Comparison of ENCODE assay signal across 8 cellular contexts in genomic region chr4:87422104-87423052, GRCh38. TPM values are rescaled to one million over a fixed set of nuclear protein-coding genes. Genes with fewer than 3 reads are reported as not detected.
DNase-seq lines count a peak whose midpoint lies in the region; ATAC-seq, FAIRE-seq and TF ChIP-seq lines count a peak whose summit lies in the region.

A gene with protein sequence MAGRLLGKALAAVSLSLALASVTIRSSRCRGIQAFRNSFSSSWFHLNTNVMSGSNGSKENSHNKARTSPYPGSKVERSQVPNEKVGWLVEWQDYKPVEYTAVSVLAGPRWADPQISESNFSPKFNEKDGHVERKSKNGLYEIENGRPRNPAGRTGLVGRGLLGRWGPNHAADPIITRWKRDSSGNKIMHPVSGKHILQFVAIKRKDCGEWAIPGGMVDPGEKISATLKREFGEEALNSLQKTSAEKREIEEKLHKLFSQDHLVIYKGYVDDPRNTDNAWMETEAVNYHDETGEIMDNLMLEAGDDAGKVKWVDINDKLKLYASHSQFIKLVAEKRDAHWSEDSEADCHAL (plus strand): TSS chr4:87422573. CDS start chr4:87422906, 333 bp downstream.

- no peaks in the 10 kb centered on the region for H3K9me1 ChIP-seq in endothelial cell of umbilical vein (replicated peaks; ENCODE audit: control insufficient read depth, extremely low read depth, insufficient read depth, low read length)

- peak; percentile 79 for ATAC-seq in GM21526 (IDR thresholded peaks at IDR 0.05; ENCODE audit: low FRiP score, unreplicated experiment)

- H3K4me2 ChIP-seq in OCI-LY7 (ENCODE audit: low read length) = peak within 1 kb of the TSS; percentile 96
- peak within 1 kb of the TSS; percentile 93 for H3K4me2 ChIP-seq in endothelial cell of umbilical vein (ENCODE audit: insufficient read depth, low read length)

- intact Hi-C loops in OCI-LY7 (cut with micrococcal nuclease; ENCODE audit: unreplicated experiment) = loop anchor here (1.0 kb wide), 1 partner anchor 32 kb away; no protein-coding TSS in a partner anchor
- intact Hi-C loops in endothelial cell of umbilical vein (cut with micrococcal nuclease) = loop anchor here (1.0 to 10.0 kb wide), 4 partner anchors 31 to 828 kb away; partner anchors contain the start of genes HSD17B11 and PTPN13

- TF ChIP-seq POLR2A in endothelial cell of umbilical vein (IDR thresholded peaks at IDR 0.05; ENCODE audit: low read depth, low read length) = peak; percentile 79

- no peaks in the 10 kb centered on the region for H3K9me2 ChIP-seq in OCI-LY7 (ENCODE audit: insufficient read depth, low read length)

- H3K4me1 ChIP-seq in OCI-LY7 (ENCODE audit: insufficient read depth, low read length, poor library complexity, severe bottlenecking) = peaks cover 31% of the 10 kb centered on the region
- peaks cover 11% of the 10 kb centered on the region for H3K4me1 ChIP-seq in endothelial cell of umbilical vein (ENCODE audit: control insufficient read depth, extremely low read depth, insufficient read depth, low read length)

- peak within 1 kb of the TSS; percentile 78 for H3K9ac ChIP-seq in endothelial cell of umbilical vein (replicated peaks; ENCODE audit: extremely low read depth, insufficient read depth, low read length)

- no peaks in the 10 kb centered on the region for H3K27me3 ChIP-seq in endothelial cell of umbilical vein (ENCODE audit: control insufficient read depth in 2 of 2, insufficient read depth in 2 of 2, low read length in 2 of 2)

- POLR2A ChIA-PET in OCI-LY7 (lab: Charles Lee) (interaction anchor here (0.5 to 2.3 kb wide), 12 partner anchors 10 to 1008 kb away, joined by 3 to 10 read pairs (median 4); partner anchors contain the start of genes HSD17B11 and SLC10A6), endothelial cell of umbilical vein (lab: Charles Lee) (interaction anchor here (0.6 to 1.5 kb wide), 4 partner anchors 25 to 51 kb away, joined by 3 to 11 read pairs (median 4); partner anchors contain the start of gene HSD17B11)

- peak within 1 kb of the TSS; percentile 92 for H2AFZ ChIP-seq in OCI-LY7 (ENCODE audit: low read length)
- peak within 1 kb of the TSS; percentile 74 for H2AFZ ChIP-seq in endothelial cell of umbilical vein (ENCODE audit: low read depth, low read length)

- H3K27ac ChIP-seq in OCI-LY7 (ENCODE audit: low read depth, low read length, poor library complexity, severe bottlenecking) (peak within 1 kb of the TSS; percentile 80), endothelial cell of umbilical vein (ENCODE audit: insufficient read depth, low read depth, low read length) (peak within 1 kb of the TSS; percentile 68)

- no peaks in the 10 kb centered on the region for H3K9me3 ChIP-seq in OCI-LY7 (ENCODE audit: low read length)
- H3K9me3 ChIP-seq in endothelial cell of umbilical vein (replicated peaks; ENCODE audit: control insufficient read depth, insufficient read depth, low read length) = no peaks in the 10 kb centered on the region

- DNase-seq in DMS 273 treated with DMSO at 0.1 percent for 48 hours (lab: John Stamatoyannopoulos, UW) (peak; percentile 86), HuH-7.5 (ENCODE audit: low spot score) (peak; percentile 63), OCI-LY7 (ENCODE audit: low spot score) (peak; percentile 88), activated T-cell treated with anti-CD3 and anti-CD28 coated beads for 1 hour (ENCODE audit: low read depth) (peak; percentile 70), endothelial cell of umbilical vein (ENCODE audit: low read depth, low spot score) (peak; percentile 97), middle frontal gyrus (ENCODE audit: extremely low spot score, low spot score) (peak; percentile 92)
- DNase-seq in stimulated activated CD8-positive, alpha-beta memory T cell treated with anti-CD3 and anti-CD28 coated beads, Interleukin-2, amount 100 ng/mL, for 48 hours (ENCODE audit: low read depth in 2 of 2) = peak; percentile 70 to 82

- CTCF ChIA-PET in OCI-LY7 (lab: Charles Lee; ENCODE audit: unreplicated experiment) = no interaction called here
- CTCF ChIA-PET in endothelial cell of umbilical vein (lab: Charles Lee) = interaction anchor here (1.1 to 2.3 kb wide), 4 partner anchors 31 to 46 kb away, joined by 3 to 11 read pairs (median 6); partner anchors contain the start of gene HSD17B11

- BruUV-seq in OCI-LY7 (replicated peaks; lab: Mats Ljungman, UMichigan) (TSS peak; percentile 97), endothelial cell of umbilical vein (replicated peaks; lab: Mats Ljungman, UMichigan) (TSS peak; percentile 93)

- H3K36me3 ChIP-seq in OCI-LY7 (ENCODE audit: insufficient read depth, low read length) = no peaks in the 10 kb centered on the region
- no peaks in the 10 kb centered on the region for H3K36me3 ChIP-seq in endothelial cell of umbilical vein (ENCODE audit: control insufficient read depth in 2 of 2, extremely low read depth in 1 of 2, insufficient read depth in 2 of 2, low read length in 2 of 2)

- H3K79me2 ChIP-seq in OCI-LY7 (ENCODE audit: insufficient read depth, low read depth, low read length) = peaks cover 41% of the 10 kb centered on the region
- peaks cover 29% of the 10 kb centered on the region for H3K79me2 ChIP-seq in endothelial cell of umbilical vein (ENCODE audit: control insufficient read depth, insufficient read depth, low read length)

- H4K20me1 ChIP-seq in OCI-LY7 (ENCODE audit: insufficient read depth, low read length) (no peaks in the 10 kb centered on the region), endothelial cell of umbilical vein (replicated peaks; ENCODE audit: control insufficient read depth, extremely low read depth, insufficient read depth, low read length) (no peaks in the 10 kb centered on the region)

- H3K4me3 ChIP-seq in OCI-LY7 (ENCODE audit: low read depth, low read length, poor library complexity, severe bottlenecking) = peak within 1 kb of the TSS; percentile 83
- peak within 1 kb of the TSS; percentile 83 to 94 (median 90) for H3K4me3 ChIP-seq in endothelial cell of umbilical vein (replicated peaks in 1 of 3; ENCODE audit: insufficient read depth in 1 of 3, low read depth in 1 of 3, low read length in 3 of 3)

- 0 out of 2 replicates have a peak, but pooled peaks have one; percentile 18 for TF ChIP-seq CTCF in OCI-LY7 (conservative IDR thresholded peaks at IDR 0.05; ENCODE audit: low read length)
- no peak for TF ChIP-seq CTCF in endothelial cell of umbilical vein (IDR thresholded peaks at IDR 0.05; ENCODE audit: extremely low read depth in 1 of 2, insufficient read depth in 1 of 2, low read depth in 1 of 2, low read length in 2 of 2)

- dilution Hi-C loops in endothelial cell of umbilical vein (cut with MboI; ENCODE audit: extremely low pct_ligation_motif_present, low sequenced_read_pairs) = no loop called here

- peak; percentile 98 for FAIRE-seq in endothelial cell of umbilical vein (lab: Jason Lieb, UNC)

TF ChIP-seq in endothelial cell of umbilical vein, 7 proteins besides CTCF, POLR2A, EP300 and RAD21:
- TF ChIP-seq MYC (IDR thresholded peaks at IDR 0.05; ENCODE audit: low read depth, low read length) (no peak), FOS (IDR thresholded peaks at IDR 0.05; ENCODE audit: borderline replicate concordance, insufficient read depth, low read length) (no peak), POLR2AphosphoS5 (IDR thresholded peaks at IDR 0.05; ENCODE audit: insufficient read depth, low read depth, low read length) (peak; percentile 79), GATA2 (IDR thresholded peaks at IDR 0.05; ENCODE audit: insufficient read depth, insufficient read length, low read depth, low read length) (peak; percentile 44), EZH2 (IDR thresholded peaks at IDR 0.05; ENCODE audit: borderline replicate concordance, low read depth, low read length, severe bottlenecking) (no peak), JUN (IDR thresholded peaks at IDR 0.05; ENCODE audit: borderline replicate concordance, insufficient read depth, insufficient read length, low read depth) (no peak), MAX (IDR thresholded peaks at IDR 0.05; ENCODE audit: insufficient read depth, insufficient read length) (peak; percentile 80)

RNA-seq across cellular contexts. Expression of the gene that starts here (rescaled TPM):
- 9.0 and 11.4 TPM in 2 replicates for total RNA-seq in OCI-LY7 (2014; rRNA removed; shearing (Covaris generic))
- total RNA-seq in OCI-LY7 (2022) (13.8 and 16.5 TPM in 2 replicates), endothelial cell of umbilical vein (25.0 and 26.0 TPM in 2 replicates)
- 11.2 and 15.3 TPM in 2 replicates for polyA plus RNA-seq in endothelial cell of umbilical vein
- 25.2 and 27.0 TPM in 2 replicates for polyA plus RNA-seq in endothelial cell of umbilical vein (2011; cell fraction: cytosol; rRNA removed)
- polyA plus RNA-seq in endothelial cell of umbilical vein (2011; cell fraction: nucleus; rRNA removed) = 20.3 and 28.8 TPM in 2 replicates
- polyA plus RNA-seq in endothelial cell of umbilical vein (2012) = 29.1 and 29.8 TPM in 2 replicates
- polyA minus RNA-seq in endothelial cell of umbilical vein = 27.8 and 33.3 TPM in 2 replicates
- 5.6 TPM for polyA minus RNA-seq in endothelial cell of umbilical vein (2011; cell fraction: cytosol; rRNA and poly(A)+ RNA removed)
- polyA minus RNA-seq in endothelial cell of umbilical vein (2011; cell fraction: nucleus; rRNA and poly(A)+ RNA removed) = 15.6 and 22.4 TPM in 2 replicates

Comparison
In these comparisons a context has a peak if more than half of its experiments do, and no peak if none do; other contexts are left out.
1. Peak in every context shown above with its lines: DNase-seq, ATAC-seq, H3K4me3 ChIP-seq and H3K27ac ChIP-seq.